In the genomic region with DNA sequence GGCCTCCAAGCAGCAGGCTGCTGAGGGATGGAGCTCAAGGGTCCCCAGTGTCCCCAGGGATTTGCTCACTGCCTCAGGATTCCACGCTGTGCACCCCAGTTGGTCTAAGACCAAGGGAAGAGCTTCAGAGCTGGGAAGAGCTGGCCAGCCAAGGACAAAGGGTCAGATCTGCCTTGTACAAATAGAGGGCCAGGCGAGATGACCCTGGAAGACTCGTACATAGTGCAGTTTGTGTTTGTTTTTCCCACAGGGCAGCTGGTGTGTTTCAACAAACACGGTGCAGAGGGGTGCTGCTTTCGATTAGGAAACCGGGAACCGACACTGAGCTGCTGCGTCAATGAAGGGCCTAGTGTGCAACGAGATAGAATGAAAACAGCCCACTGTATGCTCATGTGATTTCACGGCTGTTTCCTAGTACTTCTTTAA, we compare ENCODE assay signal across 1 cellular context.
TF ChIP-seq lines count a peak whose summit lies in the region.

No MANE protein-coding gene starts in this region.

TF ChIP-seq in HepG2, 621 proteins besides CTCF, POLR2A, EP300 and RAD21 (continued from another document and continues in another):
- TF ChIP-seq TFE3 (CRISPR knock-in tag; IDR thresholded peaks at IDR 0.05) (peak; percentile 83), DPF2 (CRISPR knock-in tag; IDR thresholded peaks at IDR 0.05; ENCODE audit: borderline replicate concordance, low read depth) (peak; percentile 98), SMAD3 (CRISPR knock-in tag; IDR thresholded peaks at IDR 0.05) (peak; percentile 74; the same call in 1 of the 2 replicates), RERE (CRISPR knock-in tag; IDR thresholded peaks at IDR 0.05; ENCODE audit: low read depth) (0 out of 2 replicates have a peak, but pooled peaks have one; percentile 64), SIX4 (CRISPR knock-in tag; IDR thresholded peaks at IDR 0.05) (peak; percentile 34; the same call in 1 of the 2 replicates), MIER2 (CRISPR knock-in tag; IDR thresholded peaks at IDR 0.05) (peak; percentile 69; the same call in 1 of the 2 replicates), ZNF414 (CRISPR knock-in tag; IDR thresholded peaks at IDR 0.05) (peak; percentile 96), PRDM10 (CRISPR knock-in tag; IDR thresholded peaks at IDR 0.05; ENCODE audit: low read depth) (peak; percentile 87), PAXIP1 (CRISPR knock-in tag; conservative IDR thresholded peaks at IDR 0.05) (peak; percentile 100), ZNF724P (CRISPR knock-in tag; IDR thresholded peaks at IDR 0.05; ENCODE audit: borderline replicate concordance) (peak; percentile 51; the same call in 1 of the 2 replicates), ATAD3A (CRISPR knock-in tag; IDR thresholded peaks at IDR 0.05) (no peak), ZNF609 (CRISPR knock-in tag; IDR thresholded peaks at IDR 0.05; ENCODE audit: borderline replicate concordance) (peak; percentile 91), ATF1 (CRISPR knock-in tag; IDR thresholded peaks at IDR 0.05) (peak; percentile 32; the same call in 1 of the 2 replicates), HNF4G (IDR thresholded peaks at IDR 0.05; ENCODE audit: borderline replicate concordance, low read depth, low read length) (peak; percentile 97), HNF4G (CRISPR knock-in tag; IDR thresholded peaks at IDR 0.05; ENCODE audit: borderline replicate concordance, low read depth) (peak; percentile 95; the same call in 1 of the 2 replicates), NAIF1 (CRISPR knock-in tag; IDR thresholded peaks at IDR 0.05; ENCODE audit: borderline replicate concordance) (no peak), KMT2B (CRISPR knock-in tag; IDR thresholded peaks at IDR 0.05) (0 out of 2 replicates have a peak, but pooled peaks have one; percentile 37), SP2 (CRISPR knock-in tag; IDR thresholded peaks at IDR 0.05) (no peak), ZNF12 (CRISPR knock-in tag; IDR thresholded peaks at IDR 0.05) (peak; percentile 89), ETS1 (CRISPR knock-in tag; IDR thresholded peaks at IDR 0.05) (no peak), KDM1A (CRISPR knock-in tag; IDR thresholded peaks at IDR 0.05) (peak; percentile 89)
